ENCODE assay signal across 8 cellular contexts in the genomic region with DNA sequence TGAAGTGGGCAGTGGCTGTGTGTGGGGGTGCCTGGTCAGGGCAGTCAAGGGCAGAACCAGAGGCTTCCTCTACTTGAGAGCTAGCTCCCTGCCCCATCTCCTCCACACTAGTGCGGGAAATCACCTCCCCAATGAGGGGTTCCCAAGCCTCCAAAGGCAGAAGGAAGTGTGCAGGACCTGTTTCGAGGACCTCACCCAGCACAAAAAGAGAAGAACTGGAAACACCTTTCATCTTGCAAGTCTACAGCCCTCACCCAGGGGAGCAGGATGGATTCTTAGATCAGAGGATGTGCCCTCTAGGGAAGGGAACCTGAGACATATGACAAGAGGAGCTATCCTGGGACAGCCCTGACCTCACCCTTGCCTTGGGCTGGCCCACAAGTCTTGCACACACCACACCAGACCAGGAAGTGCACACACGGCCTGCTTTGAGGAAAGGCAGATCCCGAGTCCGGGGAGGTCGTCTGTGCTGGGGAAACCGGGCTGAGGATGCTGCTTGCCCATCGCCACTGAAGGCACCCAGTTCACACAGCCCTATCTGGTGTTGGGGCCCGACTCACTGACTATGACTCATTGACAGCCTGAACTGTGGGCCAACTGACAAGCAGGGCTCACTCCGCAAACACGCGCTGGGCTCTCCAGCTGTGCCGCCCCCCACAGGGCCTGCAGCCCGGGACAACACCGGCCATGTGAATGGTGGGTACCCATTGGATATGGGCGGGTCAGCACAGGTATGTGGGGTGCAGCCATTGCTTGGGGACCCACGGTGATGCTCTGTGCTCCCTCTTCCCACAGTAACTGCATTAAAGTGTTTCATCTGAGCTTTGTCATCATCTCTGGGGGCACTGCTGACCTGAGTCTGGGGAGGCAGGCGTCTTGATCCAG. TPM values are rescaled to one million over a fixed set of nuclear protein-coding genes. Genes with fewer than 3 reads are reported as not detected.
DNase-seq lines count a peak whose midpoint lies in the region; ATAC-seq and TF ChIP-seq lines count a peak whose summit lies in the region.

No MANE protein-coding gene starts in this region.

- H3F3A ChIP-seq in DOHH2 (ENCODE audit: control insufficient read depth, insufficient read depth) = peaks cover 20% of the 10 kb centered on the region

- H3K4me3 ChIP-seq in DOHH2 (ENCODE audit: low read length) = peak overlapping the region; percentile 97
- H3K4me3 ChIP-seq in OCI-LY7 (ENCODE audit: low read depth, low read length, poor library complexity, severe bottlenecking) = peak overlapping the region; percentile 82
- no peak overlapping the region for H3K4me3 ChIP-seq in mesodermal cell (ENCODE audit: extremely low read depth, insufficient read depth, low read length, poor library complexity, severe bottlenecking)

- ATAC-seq in GM19452 (IDR thresholded peaks at IDR 0.05; ENCODE audit: unreplicated experiment) (no peak), GM21786 (IDR thresholded peaks at IDR 0.05; ENCODE audit: unreplicated experiment) (no peak)

- H3K27ac ChIP-seq in DOHH2 (ENCODE audit: low read depth, low read length) (peak overlapping the region; percentile 90), OCI-LY7 (ENCODE audit: low read depth, low read length, poor library complexity, severe bottlenecking) (peak overlapping the region; percentile 89), mesodermal cell (ENCODE audit: low read depth, low read length, severe bottlenecking) (peak overlapping the region; percentile 23)

- H3K9me2 ChIP-seq in DOHH2 (replicated peaks; ENCODE audit: control insufficient read depth, low read length) = no peaks in the 10 kb centered on the region
- no peaks in the 10 kb centered on the region for H3K9me2 ChIP-seq in OCI-LY7 (ENCODE audit: insufficient read depth, low read length)

- H3K9me3 ChIP-seq in DOHH2 (ENCODE audit: control insufficient read depth, insufficient read depth, low read length) (no peaks in the 10 kb centered on the region), OCI-LY7 (ENCODE audit: low read length) (no peaks in the 10 kb centered on the region), mesodermal cell (ENCODE audit: control insufficient read depth, low read length) (no peaks in the 10 kb centered on the region)

- POLR2A ChIA-PET in OCI-LY7 (lab: Charles Lee) = no interaction called here

- H3K79me2 ChIP-seq in DOHH2 (ENCODE audit: control insufficient read depth, low read length) = peaks cover 25% of the 10 kb centered on the region
- H3K79me2 ChIP-seq in OCI-LY7 (ENCODE audit: insufficient read depth, low read depth, low read length) = peaks cover 11% of the 10 kb centered on the region

- H2AFZ ChIP-seq in OCI-LY7 (ENCODE audit: low read length) = no peak overlapping the region

- H3K4me1 ChIP-seq in DOHH2 (ENCODE audit: control insufficient read depth, low read length) = peaks cover 48% of the 10 kb centered on the region
- peaks cover 40% of the 10 kb centered on the region for H3K4me1 ChIP-seq in OCI-LY7 (ENCODE audit: insufficient read depth, low read length, poor library complexity, severe bottlenecking)
- peaks cover 13% of the 10 kb centered on the region for H3K4me1 ChIP-seq in mesodermal cell (ENCODE audit: control insufficient read depth, insufficient read depth, low read length, poor library complexity, severe bottlenecking)

- H3K4me2 ChIP-seq in DOHH2 (ENCODE audit: low read length) (peak overlapping the region; percentile 77), OCI-LY7 (ENCODE audit: low read length) (peak overlapping the region; percentile 96)

- H3K27me3 ChIP-seq in DOHH2 (ENCODE audit: control insufficient read depth, low read length) = no peaks in the 10 kb centered on the region

- TF ChIP-seq CTCF in DOHH2 (IDR thresholded peaks at IDR 0.05; ENCODE audit: low read depth, low read length, poor library complexity, severe bottlenecking) (no peak), OCI-LY7 (conservative IDR thresholded peaks at IDR 0.05; ENCODE audit: low read length) (no peak)

- no peak for DNase-seq in OCI-LY7 (ENCODE audit: low spot score)
- DNase-seq in activated gamma-delta T cell (lab: John Stamatoyannopoulos, UW) = peak; percentile 40
- no peak for DNase-seq in NCI-H2029 treated with DMSO at 0.1 percent for 48 hours (lab: John Stamatoyannopoulos, UW)
- DNase-seq in HuH-7 (ENCODE audit: low spot score) = no peak

- H4K20me1 ChIP-seq in DOHH2 (ENCODE audit: control insufficient read depth, insufficient read depth, low read depth, low read length) = peaks cover 4% of the 10 kb centered on the region; the same call in 1 of the 2 replicates
- no peaks in the 10 kb centered on the region for H4K20me1 ChIP-seq in OCI-LY7 (ENCODE audit: insufficient read depth, low read length)

- CTCF ChIA-PET in OCI-LY7 (lab: Charles Lee; ENCODE audit: unreplicated experiment) = no interaction called here

- 71 to 74% methylated on average over 10 to 18 of the region's 18 CpGs for WGBS in mesodermal cell (ENCODE audit: insufficient coverage in 2 of 2), 2 experiments

- H3K36me3 ChIP-seq in DOHH2 (ENCODE audit: control insufficient read depth, low read length) (peaks cover 25% of the 10 kb centered on the region), OCI-LY7 (ENCODE audit: insufficient read depth, low read length) (peaks cover 7% of the 10 kb centered on the region; the same call in 1 of the 2 replicates), mesodermal cell (ENCODE audit: control insufficient read depth, insufficient read depth, low read length) (no peaks in the 10 kb centered on the region)

- intact Hi-C loops in OCI-LY7 (cut with micrococcal nuclease; ENCODE audit: unreplicated experiment) = loop anchor here (10.0 kb wide), 1 partner anchor 353 kb away; a partner anchor contains a TSS

- BruUV-seq in OCI-LY7 (replicated peaks; lab: Mats Ljungman, UMichigan) = no TSS peak

RNA-seq across cellular contexts. Expression of a gene that starts 1.8 kb away (rescaled TPM):
- 3.1 and 12.0 TPM in 2 replicates for total RNA-seq in OCI-LY7 (2014; rRNA removed; shearing (Covaris generic))
- 11.9 and 13.3 TPM in 2 replicates for total RNA-seq in OCI-LY7 (2022)
- polyA plus RNA-seq in mesodermal cell (2013, experiment 1 of 2) = 3.8 TPM
- 1.9 TPM for polyA plus RNA-seq in mesodermal cell (2013, experiment 2 of 2)

RNA-seq across cellular contexts. Expression of a gene that starts 3.3 kb away (rescaled TPM):
- total RNA-seq in OCI-LY7 (2014; rRNA removed; shearing (Covaris generic)) = 45.1 and 61.5 TPM in 2 replicates
- total RNA-seq in OCI-LY7 (2022) = 70.4 and 73.7 TPM in 2 replicates
- 52.0 TPM for polyA plus RNA-seq in mesodermal cell (2013, experiment 1 of 2)
- polyA plus RNA-seq in mesodermal cell (2013, experiment 2 of 2) = 45.7 TPM

RNA-seq across cellular contexts. Expression of a gene that starts 7.9 kb away (rescaled TPM):
- total RNA-seq in OCI-LY7 (2014; rRNA removed; shearing (Covaris generic)) = 5.6 and 7.2 TPM in 2 replicates
- 13.6 and 14.3 TPM in 2 replicates for total RNA-seq in OCI-LY7 (2022)
- polyA plus RNA-seq in mesodermal cell (2013, experiment 1 of 2) = 10.9 TPM
- polyA plus RNA-seq in mesodermal cell (2013, experiment 2 of 2) = 9.1 TPM

RNA-seq across cellular contexts. Expression of a gene that starts 21.4 kb away (rescaled TPM):
- 19.8 and 25.6 TPM in 2 replicates for total RNA-seq in OCI-LY7 (2014; rRNA removed; shearing (Covaris generic))
- total RNA-seq in OCI-LY7 (2022) = 42.6 and 43.0 TPM in 2 replicates
- polyA plus RNA-seq in mesodermal cell (2013, experiment 1 of 2) = 41.4 TPM
- polyA plus RNA-seq in mesodermal cell (2013, experiment 2 of 2) = 42.0 TPM

RNA-seq across cellular contexts. Expression of a gene that starts 58.3 kb away (rescaled TPM):
- total RNA-seq in OCI-LY7 (2014; rRNA removed; shearing (Covaris generic)) = 2.0 and 3.5 TPM in 2 replicates
- 5.9 and 6.7 TPM in 2 replicates for total RNA-seq in OCI-LY7 (2022)
- 1.7 TPM for polyA plus RNA-seq in mesodermal cell (2013, experiment 1 of 2)
- 0.66 TPM for polyA plus RNA-seq in mesodermal cell (2013, experiment 2 of 2)

Comparison
In these comparisons a context has a peak if more than half of its experiments do, and no peak if none do; other contexts are left out.
1. H3K27ac ChIP-seq: peak in every context shown above with its lines; median percentile 90 in DOHH2; 89 in OCI-LY7; 23 in mesodermal cell.